Comparison of ENCODE assay signal across 18 cellular contexts in the genomic region with DNA sequence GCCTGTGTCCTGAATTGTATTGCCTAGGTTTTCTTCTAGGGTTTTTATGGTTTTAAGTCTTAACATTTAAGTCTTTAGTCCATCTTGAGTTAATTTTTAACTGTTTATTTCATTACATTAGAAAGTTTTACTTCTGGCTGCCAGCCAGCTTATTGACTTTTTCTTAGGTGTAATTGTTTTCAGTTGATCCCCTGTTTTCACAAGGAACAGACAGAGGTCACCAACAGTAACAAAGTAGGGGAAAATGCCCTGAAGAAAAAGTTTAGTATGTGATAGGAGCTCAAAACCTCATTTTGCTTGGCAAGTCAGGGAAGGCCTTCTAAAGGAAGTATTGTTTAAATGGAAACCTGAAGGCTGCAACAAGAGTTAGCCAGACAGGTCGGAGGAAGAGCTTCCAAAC. TPM values are rescaled to one million over a fixed set of nuclear protein-coding genes. Genes with fewer than 3 reads are reported as not detected.
A peak's percentile ranks its signal among the peaks of the same experiment; 100 is the strongest.
DNase-seq lines count a peak whose midpoint lies in the region; ATAC-seq and TF ChIP-seq lines count a peak whose summit lies in the region.
"Had no signal": no experiment of that assay in that cellular context is flagged by ENCODE, and none has a peak within 500 bp of the region (broad histone marks: within the 10 kb centered on the region; RNA-seq: fewer than 3 reads in every experiment).

No MANE protein-coding gene starts in this region.

- H2BK15ac ChIP-seq in mesenchymal stem cell (ENCODE audit: low read depth, poor library complexity, severe bottlenecking): no peak overlapping the region

- H4K8ac ChIP-seq in mesenchymal stem cell (ENCODE audit: low read length): no peak overlapping the region

- H3K27me3 Mint-ChIP-seq in activated CD4-positive, alpha-beta T cell treated with anti-CD3 and anti-CD28 coated beads for 36 hours: no peaks in the 10 kb centered on the region

- H2AFZ ChIP-seq in Loucy (ENCODE audit: low read length): no peak overlapping the region
- no peak overlapping the region for H2AFZ ChIP-seq in mesenchymal stem cell (ENCODE audit: low read depth, low read length)
- H2AFZ ChIP-seq: PC-9 had no signal

- peaks cover 19% of the 10 kb centered on the region for H4K20me1 ChIP-seq in Loucy (ENCODE audit: insufficient read depth, low read length, poor library complexity, severe bottlenecking)

- H3K18ac ChIP-seq in mesenchymal stem cell (ENCODE audit: low read depth in 1 of 2, low read length in 2 of 2): no peak overlapping the region

- CTCF ChIA-PET in activated CD4-positive, alpha-beta T cell treated with anti-CD3 and anti-CD28 coated beads for 36 hours (lab: Charles Lee): interaction anchor here (0.8 to 0.9 kb wide), 2 partner anchors 11 to 13 kb away, joined by 3 to 4 read pairs; no protein-coding TSS in a partner anchor

- H3K4ac ChIP-seq in mesenchymal stem cell (ENCODE audit: low read depth in 1 of 2, low read length in 2 of 2): no peak overlapping the region

- peaks cover 35% of the 10 kb centered on the region for H3K4me1 Mint-ChIP-seq in activated CD4-positive, alpha-beta T cell treated with anti-CD3 and anti-CD28 coated beads for 36 hours
- peaks cover 31% of the 10 kb centered on the region for H3K4me1 Mint-ChIP-seq in stimulated activated effector memory CD8-positive, alpha-beta T cell treated with anti-CD3 and anti-CD28 coated beads, Interleukin-12 subunit alpha, Interleukin-12 subunit beta, amount 100 ng/mL, for 72 hours

- intact Hi-C loops in activated CD4-positive, alpha-beta T cell treated with anti-CD3 and anti-CD28 coated beads for 36 hours (cut with DNase I, micrococcal nuclease): no loop called here

- no peak overlapping the region for H3K4me3 ChIP-seq in Loucy (ENCODE audit: low read length, poor library complexity, severe bottlenecking)
- H3K4me3 ChIP-seq in mesenchymal stem cell (ENCODE audit: insufficient read depth in 1 of 2, low read depth in 1 of 2, low read length in 2 of 2): no peak overlapping the region
- H3K4me3 ChIP-seq: PC-9 had no signal

- H3K4me3 Mint-ChIP-seq in activated CD4-positive, alpha-beta T cell treated with anti-CD3 and anti-CD28 coated beads for 36 hours: no peak overlapping the region
- H3K4me3 Mint-ChIP-seq in stimulated activated effector memory CD8-positive, alpha-beta T cell treated with anti-CD3 and anti-CD28 coated beads, Interleukin-12 subunit alpha, Interleukin-12 subunit beta, amount 100 ng/mL, for 72 hours: no peak overlapping the region

- WGBS in mesenchymal stem cell: 63% methylated on average over 1 of the region's 1 CpG

- H3K9me2 ChIP-seq in Loucy (replicated peaks; ENCODE audit: low read depth, low read length): no peaks in the 10 kb centered on the region

- in situ Hi-C loops in ACHN (cut with HindIII; ENCODE audit: low pct_ligation_motif_present, low pct_unique_long_range_greater_than_20kb, low sequenced_read_pairs): no loop called here

- H3K9me3 Mint-ChIP-seq in activated CD4-positive, alpha-beta T cell treated with anti-CD3 and anti-CD28 coated beads for 36 hours (ENCODE audit: low read depth): no peaks in the 10 kb centered on the region
- H3K9me3 Mint-ChIP-seq in stimulated activated effector memory CD8-positive, alpha-beta T cell treated with anti-CD3 and anti-CD28 coated beads, Interleukin-12 subunit alpha, Interleukin-12 subunit beta, amount 100 ng/mL, for 72 hours: no peaks in the 10 kb centered on the region

- peaks cover 27% of the 10 kb centered on the region for H3K36me3 ChIP-seq in Loucy (ENCODE audit: insufficient read depth, low read length)
- peaks cover 0 to 19% of the 10 kb centered on the region in 2 experiments for H3K36me3 ChIP-seq in mesenchymal stem cell (ENCODE audit: control insufficient read depth in 1 of 2, insufficient read depth in 2 of 2, low read depth in 1 of 2, low read length in 2 of 2)

- no peak for TF ChIP-seq CTCF in Loucy (conservative IDR thresholded peaks at IDR 0.05; ENCODE audit: low read length)

- no peak overlapping the region for H2BK5ac ChIP-seq in mesenchymal stem cell (ENCODE audit: low read depth, low read length, poor library complexity, severe bottlenecking)

- H3F3A ChIP-seq in Loucy (ENCODE audit: low read depth): no peaks in the 10 kb centered on the region

- peaks cover 51% of the 10 kb centered on the region for H3K79me2 ChIP-seq in Loucy (ENCODE audit: insufficient read depth, low read length)

- H2AK5ac ChIP-seq in mesenchymal stem cell (ENCODE audit: low read length, severe bottlenecking): peak overlapping the region; percentile 10

- H3K4me1 ChIP-seq in Loucy (ENCODE audit: insufficient read depth, low read length, poor library complexity, severe bottlenecking): peaks cover 17% of the 10 kb centered on the region
- H3K4me1 ChIP-seq in mesenchymal stem cell (ENCODE audit: control insufficient read depth, insufficient read depth, low read depth, low read length): peaks cover 9% of the 10 kb centered on the region
- H3K4me1 ChIP-seq: Caco-2 had no signal

- H3K36me3 Mint-ChIP-seq in activated CD4-positive, alpha-beta T cell treated with anti-CD3 and anti-CD28 coated beads for 36 hours (ENCODE audit: low read depth): peaks cover 17% of the 10 kb centered on the region
- H3K36me3 Mint-ChIP-seq in stimulated activated effector memory CD8-positive, alpha-beta T cell treated with anti-CD3 and anti-CD28 coated beads, Interleukin-12 subunit alpha, Interleukin-12 subunit beta, amount 100 ng/mL, for 72 hours: peaks cover 50% of the 10 kb centered on the region

- H3K9ac ChIP-seq in Loucy (ENCODE audit: low read depth, low read length, poor library complexity, severe bottlenecking) (peak overlapping the region; percentile 4), mesenchymal stem cell (ENCODE audit: low read length) (no peak overlapping the region)

- ATAC-seq in activated CD4-positive, alpha-beta T cell treated with anti-CD3 and anti-CD28 coated beads for 36 hours: no peak
- no peak for ATAC-seq in stimulated activated effector memory CD8-positive, alpha-beta T cell treated with anti-CD3 and anti-CD28 coated beads, Interleukin-12 subunit alpha, Interleukin-12 subunit beta, amount 100 ng/mL, for 72 hours
- ATAC-seq in left lobe of liver: no peak

- H3K4me2 ChIP-seq in Loucy (ENCODE audit: low read depth, low read length, poor library complexity, severe bottlenecking) (peak overlapping the region; percentile 33), mesenchymal stem cell (ENCODE audit: low read length, poor library complexity, severe bottlenecking) (no peak overlapping the region)
- H3K4me2 ChIP-seq: PC-9 had no signal

- H3K9me3 ChIP-seq in Loucy (ENCODE audit: insufficient read depth, low read depth, low read length) (no peaks in the 10 kb centered on the region), mesenchymal stem cell (ENCODE audit: control insufficient read depth, low read length) (no peaks in the 10 kb centered on the region)
- H3K9me3 ChIP-seq: Caco-2 had no signal

- no peak overlapping the region for H2BK120ac ChIP-seq in mesenchymal stem cell (ENCODE audit: low read depth, low read length)

- no peak overlapping the region for H4K91ac ChIP-seq in mesenchymal stem cell (ENCODE audit: low read length)

- no peaks in the 10 kb centered on the region for H3K27me3 ChIP-seq in Loucy (ENCODE audit: insufficient read depth, low read length, poor library complexity, severe bottlenecking)
- H3K27me3 ChIP-seq in mesenchymal stem cell (ENCODE audit: control insufficient read depth in 1 of 2, insufficient read depth in 1 of 2, low read length in 2 of 2): no peaks in the 10 kb centered on the region

- H3K27ac Mint-ChIP-seq in activated CD4-positive, alpha-beta T cell treated with anti-CD3 and anti-CD28 coated beads for 36 hours: peak overlapping the region; percentile 24
- H3K27ac Mint-ChIP-seq in stimulated activated effector memory CD8-positive, alpha-beta T cell treated with anti-CD3 and anti-CD28 coated beads, Interleukin-12 subunit alpha, Interleukin-12 subunit beta, amount 100 ng/mL, for 72 hours: peak overlapping the region; percentile 54

- DNase-seq in activated CD4-positive, alpha-beta T cell treated with anti-CD3 and anti-CD28 coated beads for 36 hours: no peak
- no peak for DNase-seq in activated CD4-positive, alpha-beta T cell treated with anti-CD3 and anti-CD28 coated beads, Interleukin-2, amount 50 U/mL, for 1 hour
- no peak for DNase-seq in mesenchymal stem cell
- no peak for DNase-seq in stimulated activated effector memory CD8-positive, alpha-beta T cell treated with anti-CD3 and anti-CD28 coated beads, Interleukin-12 subunit alpha, Interleukin-12 subunit beta, amount 100 ng/mL, for 72 hours (ENCODE audit: low spot score in 2 of 2)
- no peak for DNase-seq in left lobe of liver (ENCODE audit: low spot score)
- no peak for DNase-seq in ACHN
- no peak for DNase-seq in NK-92 treated with Interleukin-12 subunit alpha and Interleukin-12 subunit beta, amount 100 ng/mL, for 24 hours (lab: John Stamatoyannopoulos, UW)
- DNase-seq: C1 segment of cervical spinal cord, Caco-2, NCI-H1436 treated with DMSO at 0.1 percent for 48 hours, NCI-H2081 treated with DMSO at 0.1 percent for 48 hours, NCI-H226, NCI-H69, PC-9 had no signal

- H3K23ac ChIP-seq in mesenchymal stem cell (ENCODE audit: low read length in 2 of 2): no peak overlapping the region

- peak overlapping the region; percentile 2 for H3K27ac ChIP-seq in mesenchymal stem cell (ENCODE audit: low read length, poor library complexity, severe bottlenecking)
- H3K27ac ChIP-seq: 22Rv1, HL-60, PC-9 had no signal

- H2BK12ac ChIP-seq in mesenchymal stem cell (ENCODE audit: low read length in 2 of 2): no peak overlapping the region

- no peak overlapping the region for H3K14ac ChIP-seq in mesenchymal stem cell (ENCODE audit: low read length in 2 of 2)

- POLR2A ChIA-PET in activated CD4-positive, alpha-beta T cell treated with anti-CD3 and anti-CD28 coated beads for 36 hours (lab: Charles Lee): no interaction called here

- peaks cover 21% of the 10 kb centered on the region for H3K79me1 ChIP-seq in mesenchymal stem cell (replicated peaks; ENCODE audit: low read length, poor library complexity, severe bottlenecking)

RNA-seq across cellular contexts. Expression of gene WDR48, which starts 10.4 kb away (rescaled TPM):
- 10 to 100 TPM; 33.3 to 36.5 TPM for total RNA-seq in activated CD4-positive, alpha-beta T cell treated with anti-CD3 and anti-CD28 coated beads for 36 hours
- 18.1 TPM for polyA plus RNA-seq in mesenchymal stem cell (2013, experiment 1 of 2)
- polyA plus RNA-seq in mesenchymal stem cell (2013, experiment 2 of 2): 19.9 TPM
- 12.1 TPM for total RNA-seq in left lobe of liver

RNA-seq across cellular contexts. Expression of gene SCN11A, which starts 10.4 kb away (rescaled TPM):
- total RNA-seq in activated CD4-positive, alpha-beta T cell treated with anti-CD3 and anti-CD28 coated beads for 36 hours: under 1 TPM; 0.07 to 0.09 TPM
- polyA plus RNA-seq in mesenchymal stem cell (2013, experiment 1 of 2): 0.01 TPM
- polyA plus RNA-seq in mesenchymal stem cell (2013, experiment 2 of 2): 0.01 TPM
- total RNA-seq in left lobe of liver: 0.15 TPM
- total RNA-seq: Caco-2, PC-9, SK-MEL-5 had no signal

RNA-seq across cellular contexts. Expression of gene GORASP1, which starts 45.2 kb away (rescaled TPM):
- 10 to 100 TPM; 23.0 to 23.8 TPM for total RNA-seq in activated CD4-positive, alpha-beta T cell treated with anti-CD3 and anti-CD28 coated beads for 36 hours
- 26.3 TPM for polyA plus RNA-seq in mesenchymal stem cell (2013, experiment 1 of 2)
- 24.9 TPM for polyA plus RNA-seq in mesenchymal stem cell (2013, experiment 2 of 2)
- 39.4 TPM for total RNA-seq in left lobe of liver

RNA-seq across cellular contexts. Expression of gene TTC21A, which starts 45.3 kb away (rescaled TPM):
- total RNA-seq in activated CD4-positive, alpha-beta T cell treated with anti-CD3 and anti-CD28 coated beads for 36 hours: 1 to 10 TPM; 1.8 to 2.3 TPM
- 3.1 TPM for polyA plus RNA-seq in mesenchymal stem cell (2013, experiment 1 of 2)
- 2.8 TPM for polyA plus RNA-seq in mesenchymal stem cell (2013, experiment 2 of 2)
- total RNA-seq in left lobe of liver: 2.3 TPM
